ENCODE assay signal across 12 cellular contexts in the genomic region with DNA sequence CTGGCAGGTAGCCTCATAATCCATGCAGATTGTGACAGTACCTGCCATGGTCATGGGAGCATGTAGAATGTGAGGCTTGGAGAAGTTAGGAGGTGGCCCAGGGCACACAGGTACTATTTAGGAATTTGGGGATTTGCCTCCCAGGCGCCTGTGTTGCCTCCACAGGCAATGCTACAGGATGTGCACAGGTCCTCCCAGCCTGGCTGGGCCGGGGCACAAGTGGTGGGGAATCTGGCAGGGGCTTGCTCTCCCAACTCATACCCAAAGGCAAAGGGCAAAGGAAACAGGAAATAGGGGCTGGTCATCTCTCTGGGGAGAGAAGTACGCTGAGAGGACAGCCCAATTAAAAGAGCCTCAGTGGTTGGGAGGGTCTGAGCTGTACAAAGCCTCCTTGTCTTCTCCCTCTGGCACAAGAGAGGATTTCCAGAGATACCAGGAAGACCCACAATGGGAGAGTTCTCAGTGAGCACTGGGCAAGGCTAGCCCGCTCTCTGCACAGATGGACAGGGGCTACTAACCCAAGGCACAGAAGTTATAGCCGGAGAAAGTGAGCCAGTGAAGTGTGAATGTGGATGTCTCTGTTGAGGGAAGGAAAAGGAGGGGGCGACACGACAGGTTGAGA. TPM values are rescaled to one million over a fixed set of nuclear protein-coding genes. Genes with fewer than 3 reads are reported as not detected.
"Had no signal": no experiment of that assay in that cellular context is flagged by ENCODE, and none has a peak within 500 bp of the region (broad histone marks: within the 10 kb centered on the region; RNA-seq: fewer than 3 reads in every experiment).

No MANE protein-coding gene starts in this region.

RNA-seq across cellular contexts. Expression of a gene that starts 40.5 kb away (rescaled TPM):
- total RNA-seq: activated CD8-positive, alpha-beta T cell treated with anti-CD3 and anti-CD28 coated beads for 36 hours; activated naive CD4-positive, alpha-beta T cell treated with anti-CD3 and anti-CD28 coated beads for 36 hours; activated naive CD8-positive, alpha-beta T cell treated with anti-CD3 and anti-CD28 coated beads for 36 hours; activated T-cell treated with anti-CD3 and anti-CD28 coated beads, Interleukin-2, amount 50 U/mL, for 4 hours; activated T-helper 2 cell treated with anti-CD3 and anti-CD28 coated beads, Interferon-gamma antibody, Interleukin-2, Interleukin-4, amounts not matched to agents 10 μg/mL and 5 μg/mL and 100 μg/mL, durations not matched to agents 14 hours and 24 hours and 36 hours; endothelial cell of umbilical vein; esophagus squamous epithelium; fibroblast of lung; fibroblast of villous mesenchyme; T-cell; T-helper 2 cell treated with Interferon-gamma antibody and Interleukin-4, amounts not matched to agents 100 ng/mL and 5 ng/mL, for 36 hours had no signal
- polyA plus RNA-seq: aorta, endothelial cell of umbilical vein had no signal
